In the genomic region with DNA sequence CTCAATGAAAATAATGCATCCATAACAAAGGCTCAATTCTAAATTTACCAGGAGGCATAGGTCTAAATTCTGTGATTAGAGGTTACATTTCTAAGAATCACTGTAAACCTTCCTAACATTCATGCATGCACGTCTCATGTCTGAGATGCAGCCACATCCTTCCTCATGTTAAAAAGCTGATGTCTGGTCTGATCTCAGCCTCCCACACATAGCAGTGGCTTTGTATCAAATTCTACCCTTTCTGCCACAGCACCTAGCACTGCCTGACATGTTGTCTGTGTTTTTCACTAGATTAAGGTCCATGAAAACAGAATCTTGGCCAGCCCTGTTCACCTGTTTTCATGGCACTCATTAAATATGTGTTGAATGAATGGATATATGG, we compare ENCODE assay signal across 11 cellular contexts.
A peak's percentile ranks its signal among the peaks of the same experiment; 100 is the strongest.
DNase-seq lines count a peak whose midpoint lies in the region; ATAC-seq and TF ChIP-seq lines count a peak whose summit lies in the region.
"Had no signal": no experiment of that assay in that cellular context is flagged by ENCODE, and none has a peak within 500 bp of the region (broad histone marks: within the 10 kb centered on the region; RNA-seq: fewer than 3 reads in every experiment).

No MANE protein-coding gene starts in this region.

- peaks cover 0 to 30% (median 15%) of the 10 kb centered on the region in 8 donors for H3K9me3 Mint-ChIP-seq in CD4-positive, alpha-beta memory T cell
- peaks cover 19% of the 10 kb centered on the region for H3K9me3 Mint-ChIP-seq in nephron

- CTCF ChIA-PET in CD4-positive, alpha-beta memory T cell (lab: Charles Lee; ENCODE audit: partially characterized antibody): interaction anchor here (0.7 kb wide), 1 partner anchor 219 kb away, joined by 3 read pairs; no protein-coding TSS in a partner anchor

- no peak overlapping the region for H3K4me2 ChIP-seq in MM.1S (ENCODE audit: low read depth, low read length)

- no peaks in the 10 kb centered on the region for H3K36me3 ChIP-seq in CD4-positive, alpha-beta memory T cell (ENCODE audit: insufficient read depth, low read length)
- H3K36me3 ChIP-seq in MM.1S (replicated peaks; ENCODE audit: insufficient read depth, low read length): no peaks in the 10 kb centered on the region

- POLR2A ChIA-PET in CD4-positive, alpha-beta memory T cell (lab: Charles Lee; ENCODE audit: partially characterized antibody): no interaction called here

- H3K4me3 Mint-ChIP-seq in CD4-positive, alpha-beta memory T cell: peak overlapping the region in 7 of 8 donors; percentile 3 to 59 (median 38)
- no peak overlapping the region for H3K4me3 Mint-ChIP-seq in nephron

- ATAC-seq in GM18909 (IDR thresholded peaks at IDR 0.05; ENCODE audit: poor library complexity, unreplicated experiment) (no peak), esophagus mucosa (no peak)

- H3K9me3 ChIP-seq in CD4-positive, alpha-beta memory T cell (ENCODE audit: control insufficient read depth in 1 of 2, low read length in 2 of 2): peaks cover 0 to 7% of the 10 kb centered on the region in 2 donors
- no peaks in the 10 kb centered on the region for H3K9me3 ChIP-seq in MM.1S (replicated peaks; ENCODE audit: insufficient read depth, low read length)

- peak in 2 of 5 donors; percentile 1 to 21 for DNase-seq in CD4-positive, alpha-beta memory T cell
- peak; percentile 11 for DNase-seq in M059J (ENCODE audit: low read depth)
- peak; percentile 54 for DNase-seq in amniotic epithelial cell (ENCODE audit: low read depth)
- DNase-seq in MM.1S: no peak
- DNase-seq: activated gamma-delta T cell, foreskin melanocyte, PC-3 had no signal

- H3K9me2 ChIP-seq in MM.1S (replicated peaks; ENCODE audit: insufficient read depth, low read length): no peaks in the 10 kb centered on the region

- no peaks in the 10 kb centered on the region for H3K27me3 ChIP-seq in CD4-positive, alpha-beta memory T cell (ENCODE audit: insufficient read depth, low read length)
- no peaks in the 10 kb centered on the region for H3K27me3 ChIP-seq in MM.1S (replicated peaks; ENCODE audit: insufficient read depth, low read length)

- peaks cover 11 to 18% of the 10 kb centered on the region in 2 donors for H3K36me3 Mint-ChIP-seq in CD4-positive, alpha-beta memory T cell
- H3K36me3 Mint-ChIP-seq in nephron (ENCODE audit: low read depth): peaks cover 18% of the 10 kb centered on the region

- H3K4me1 Mint-ChIP-seq in CD4-positive, alpha-beta memory T cell: peaks cover 11 to 13% (median 12%) of the 10 kb centered on the region in 4 donors
- H3K4me1 Mint-ChIP-seq in nephron: peaks cover 14% of the 10 kb centered on the region

- H3K4me3 ChIP-seq in CD4-positive, alpha-beta memory T cell (ENCODE audit: low read length in 2 of 2): no peak overlapping the region
- no peak overlapping the region for H3K4me3 ChIP-seq in MM.1S (ENCODE audit: low read length)
- H3K4me3 ChIP-seq: coronary artery had no signal

- H3K79me2 ChIP-seq in MM.1S (ENCODE audit: low read length): no peaks in the 10 kb centered on the region

- H4K20me1 ChIP-seq in MM.1S (ENCODE audit: insufficient read depth, low read length): no peaks in the 10 kb centered on the region

- no peaks in the 10 kb centered on the region for H3K27me3 Mint-ChIP-seq in CD4-positive, alpha-beta memory T cell
- H3K27me3 Mint-ChIP-seq in nephron (ENCODE audit: low read depth): no peaks in the 10 kb centered on the region

- no peaks in the 10 kb centered on the region for H3F3A ChIP-seq in MM.1S (ENCODE audit: insufficient read depth, low read length)

- H3K9ac ChIP-seq in MM.1S (ENCODE audit: low read length): no peak overlapping the region

- no peak overlapping the region for H2AFZ ChIP-seq in MM.1S (ENCODE audit: low read length)

- intact Hi-C loops in CD4-positive, alpha-beta memory T cell (cut with micrococcal nuclease): no loop called here

- H3K27ac ChIP-seq in CD4-positive, alpha-beta memory T cell (ENCODE audit: low read depth, low read length): no peak overlapping the region
- no peak overlapping the region for H3K27ac ChIP-seq in MM.1S (ENCODE audit: low read length)

- TF ChIP-seq CTCF in nephron (IDR thresholded peaks at IDR 0.05; ENCODE audit: unreplicated experiment in 3 of 3) (no peak), MM.1S (IDR thresholded peaks at IDR 0.05; ENCODE audit: low read length) (no peak)

- H3K27ac Mint-ChIP-seq in CD4-positive, alpha-beta memory T cell: peak overlapping the region in 4 of 7 donors; percentile 26 to 77 (median 45)
- peak overlapping the region; percentile 16 to 81 (median 67) for H3K27ac Mint-ChIP-seq in nephron

- peaks cover 6% of the 10 kb centered on the region for H3K4me1 ChIP-seq in CD4-positive, alpha-beta memory T cell (ENCODE audit: insufficient read depth, low read length)
- H3K4me1 ChIP-seq in MM.1S (ENCODE audit: low read length): no peaks in the 10 kb centered on the region

Comparison
In these comparisons a context has a peak if more than half of its experiments do, and no peak if none do; other contexts are left out.
1. H3K4me3 Mint-ChIP-seq: peak in CD4-positive, alpha-beta memory T cell (7 of 8); none in nephron (0 of 3).